ENCODE assay signal across 11 cellular contexts in the genomic region with DNA sequence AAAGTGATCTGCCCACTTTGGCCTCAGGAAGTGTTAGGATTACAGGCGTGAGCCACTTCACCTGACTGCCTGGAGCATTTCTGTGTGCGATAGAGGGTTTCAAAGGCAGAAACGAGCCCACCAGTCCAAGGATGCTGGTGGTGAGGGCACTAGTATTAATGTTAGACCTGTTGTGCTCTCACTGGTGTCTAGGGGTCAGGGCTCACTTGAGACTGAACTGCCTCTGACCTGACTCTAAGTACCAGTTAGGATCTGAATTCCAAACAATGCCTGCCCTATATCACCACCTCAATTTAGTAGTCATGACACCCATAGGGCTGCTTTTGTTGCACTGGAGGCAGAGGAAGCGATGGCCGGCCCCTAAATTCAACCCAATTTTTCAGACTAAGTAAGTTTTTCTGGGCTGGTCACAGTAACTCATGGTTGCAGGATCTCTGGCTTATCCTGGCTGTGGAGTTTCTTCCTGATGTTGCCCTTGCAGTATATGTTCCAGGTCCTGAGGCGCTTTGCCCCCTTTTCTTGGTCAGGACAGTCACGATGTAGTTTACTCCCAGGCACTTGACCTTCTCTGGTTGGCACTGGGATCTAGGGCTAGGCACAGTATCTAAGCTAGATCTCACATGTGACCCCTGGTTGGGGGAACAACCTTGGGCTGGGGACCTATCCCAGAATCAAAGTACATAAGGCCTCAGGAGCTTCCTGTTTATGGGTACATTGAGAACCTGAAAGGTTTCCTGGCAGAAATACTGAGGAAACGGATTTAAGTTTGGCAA. TPM values are rescaled to one million over a fixed set of nuclear protein-coding genes. Genes with fewer than 3 reads are reported as not detected.
A peak's percentile ranks its signal among the peaks of the same experiment; 100 is the strongest.
DNase-seq lines count a peak whose midpoint lies in the region; ATAC-seq and TF ChIP-seq lines count a peak whose summit lies in the region.
"Had no signal": no experiment of that assay in that cellular context is flagged by ENCODE, and none has a peak within 500 bp of the region (broad histone marks: within the 10 kb centered on the region; RNA-seq: fewer than 3 reads in every experiment).

No MANE protein-coding gene starts in this region.

- TF ChIP-seq POLR2A in upper lobe of left lung (IDR thresholded peaks at IDR 0.05): no peak

- no peak for DNase-seq in cardiac muscle cell (ENCODE audit: low read depth in 1 of 2, low spot score in 1 of 2)
- no peak for DNase-seq in left ventricle myocardium superior
- no peak for DNase-seq in T-cell
- peak; percentile 30 for DNase-seq in iPS DF 4.7 (ENCODE audit: extremely low read depth, low spot score)
- no peak for DNase-seq in upper lobe of left lung
- DNase-seq in SW 1271 (lab: John Stamatoyannopoulos, UW): no peak
- DNase-seq in NCI-H1105 (lab: John Stamatoyannopoulos, UW): no peak
- DNase-seq in stimulated activated CD4-positive, alpha-beta T cell treated with anti-CD3 and anti-CD28 coated beads, Interleukin-2, amount 100 ng/mL, for 24 hours: no peak
- DNase-seq: activated CD4-positive, CD25-positive, alpha-beta regulatory T cell treated with anti-CD3 and anti-CD28 coated beads, Interleukin-2, amount 50 U/mL, for 72 hours; NCI-H446; SJCRH30 had no signal

- TF ChIP-seq EP300 in upper lobe of left lung (IDR thresholded peaks at IDR 0.05): peak in 1 of 4 donors; percentile 14

- no peaks in the 10 kb centered on the region for H3K4me1 ChIP-seq in cardiac muscle cell (ENCODE audit: low read depth)
- peaks cover 9 to 21% (median 11%) of the 10 kb centered on the region in 4 donors for H3K4me1 ChIP-seq in upper lobe of left lung
- H3K4me1 ChIP-seq: SJCRH30 had no signal

- peaks cover 8 to 11% (median 8%) of the 10 kb centered on the region in 3 donors for H3K4me1 Mint-ChIP-seq in T-cell

- peak overlapping the region; percentile 70 for H3K27ac ChIP-seq in cardiac muscle cell
- H3K27ac ChIP-seq in upper lobe of left lung: peak overlapping the region in 3 of 4 donors; percentile 58 to 79 (median 61)
- H3K27ac ChIP-seq: SJCRH30 had no signal

- ATAC-seq in left ventricle myocardium superior: no peak
- ATAC-seq in T-cell (replicated peaks in 1 of 4): no peak
- no peak for ATAC-seq in upper lobe of left lung (ENCODE audit: low FRiP score in 2 of 2)

- H3K27ac Mint-ChIP-seq in T-cell: peak overlapping the region; percentile 66 to 79

- CTCF ChIA-PET in T-cell (lab: Charles Lee): interaction anchor here in 1 of 2 donors (0.6 kb wide), 1 partner anchor 79 kb away, joined by 3 read pairs; no protein-coding TSS in a partner anchor

- WGBS in upper lobe of left lung, 2 donors: 68 to 80% methylated on average over 5 to 8 of the region's 8 CpGs

- H3K9me3 ChIP-seq in cardiac muscle cell (ENCODE audit: low read depth): no peaks in the 10 kb centered on the region
- no peaks in the 10 kb centered on the region for H3K9me3 ChIP-seq in upper lobe of left lung
- H3K9me3 ChIP-seq: SJCRH30 had no signal

- no peaks in the 10 kb centered on the region for H3K27me3 ChIP-seq in cardiac muscle cell
- no peaks in the 10 kb centered on the region for H3K27me3 ChIP-seq in upper lobe of left lung
- H3K27me3 ChIP-seq: SJCRH30 had no signal

- TF ChIP-seq CTCF in cardiac muscle cell (IDR thresholded peaks at IDR 0.05; ENCODE audit: low read depth, low read length) (no peak), upper lobe of left lung (IDR thresholded peaks at IDR 0.05) (no peak)

- no peak overlapping the region for H3K4me3 Mint-ChIP-seq in T-cell

- intact Hi-C loops in left ventricle myocardium superior (cut with micrococcal nuclease): no loop called here

- H3K36me3 ChIP-seq in cardiac muscle cell (peaks cover 40% of the 10 kb centered on the region), upper lobe of left lung (peaks cover 23 to 67% (median 52%) of the 10 kb centered on the region in 4 donors)

- H3K9me3 Mint-ChIP-seq in T-cell: no peaks in the 10 kb centered on the region

- no peaks in the 10 kb centered on the region for H3K27me3 Mint-ChIP-seq in T-cell

- H3K4me3 ChIP-seq in cardiac muscle cell (no peak overlapping the region), upper lobe of left lung (no peak overlapping the region)
- H3K4me3 ChIP-seq: SJCRH30 had no signal

- H3K36me3 Mint-ChIP-seq in T-cell: peaks cover 42% of the 10 kb centered on the region

- POLR2A ChIA-PET in T-cell (lab: Charles Lee): no interaction called here

RNA-seq across cellular contexts. Expression of a gene that starts 4.5 kb away (rescaled TPM):
- 2.9 and 7.5 TPM in 2 replicates for total RNA-seq in cardiac muscle cell
- 1.9 and 3.1 TPM in 2 replicates for polyA plus RNA-seq in cardiac muscle cell
- total RNA-seq in left ventricle myocardium superior: 0.64 TPM
- 1 to 10 TPM; 5.9 to 8.6 (median 7.5) TPM for total RNA-seq in T-cell
- total RNA-seq in upper lobe of left lung: 10 to 100 TPM in 5 of 6 donors, 1 to 10 TPM in 1; 4.9 to 50.3 (median 19.3) TPM

RNA-seq across cellular contexts. Expression of a gene that starts 35.5 kb away (rescaled TPM):
- total RNA-seq in cardiac muscle cell (54.9 and 89.3 TPM in 2 replicates), left ventricle myocardium superior (29.5 TPM), T-cell (100 to 1,000 TPM in 2 of 5 donors, 10 to 100 TPM in 3; 64.6 to 145 (median 74.7) TPM), upper lobe of left lung (10 to 100 TPM; 43.5 to 94.3 (median 59.5) TPM)
- polyA plus RNA-seq in cardiac muscle cell: 172 and 174 TPM in 2 replicates
